In genomic region chr13:97341135-97341534, GRCh38 we compare ENCODE assay signal across 27 cellular contexts.
DNase-seq lines count a peak whose midpoint lies in the region; ATAC-seq, FAIRE-seq and TF ChIP-seq lines count a peak whose summit lies in the region.
"Had no signal": no experiment of that assay in that cellular context is flagged by ENCODE, and none has a peak within 500 bp of the region (broad histone marks: within the 10 kb centered on the region; RNA-seq: fewer than 3 reads in every experiment).

No MANE protein-coding gene starts in this region.

- H2BK5ac ChIP-seq in IMR-90 (ENCODE audit: low read depth, low read length, poor library complexity, severe bottlenecking) = peak overlapping the region; percentile 12

- POLR2A ChIA-PET in IMR-90 (lab: Charles Lee; ENCODE audit: unreplicated experiment) (no interaction called here), K562 (lab: Yijun Ruan, JAX) (interaction anchor here (0.8 kb wide), 1 partner anchor 56 kb away, joined by 4 read pairs; no protein-coding TSS in a partner anchor)

- peaks cover 0 to 19% (median 8%) of the 10 kb centered on the region in 4 donors for H3K4me1 Mint-ChIP-seq in CD4-positive, CD25-positive, alpha-beta regulatory T cell
- no peaks in the 10 kb centered on the region for H3K4me1 Mint-ChIP-seq in neural progenitor cell
- H3K4me1 Mint-ChIP-seq: IgD-negative memory B cell had no signal

- peaks cover 3% of the 10 kb centered on the region; the same call in 1 of the 2 replicates for H4K20me1 ChIP-seq in IMR-90 (ENCODE audit: insufficient read depth, low read length)
- peaks cover 4% of the 10 kb centered on the region; the same call in 1 of the 2 replicates for H4K20me1 ChIP-seq in K562 (replicated peaks; ENCODE audit: control insufficient read depth, insufficient read depth, low read length)
- H4K20me1 ChIP-seq in neural progenitor cell (ENCODE audit: low read depth) = no peaks in the 10 kb centered on the region

- H4K5ac ChIP-seq in IMR-90 (ENCODE audit: low read depth, low read length) = no peak overlapping the region

- no peak overlapping the region for H2BK120ac ChIP-seq in IMR-90 (ENCODE audit: low read depth, low read length)

- no peak overlapping the region for H3K4me3 ChIP-seq in CD4-positive, CD25-positive, alpha-beta regulatory T cell (ENCODE audit: low read depth, low read length)
- no peak overlapping the region for H3K4me3 ChIP-seq in IMR-90 (ENCODE audit: insufficient read depth, low read depth, low read length)
- no peak overlapping the region for H3K4me3 ChIP-seq in K562
- no peak overlapping the region for H3K4me3 ChIP-seq in psoas muscle
- no peak overlapping the region for H3K4me3 ChIP-seq in neural progenitor cell
- H3K4me3 ChIP-seq: SJCRH30 had no signal

- H2AFZ ChIP-seq in IMR-90 (replicated peaks; ENCODE audit: low read length, poor library complexity) (no peak overlapping the region), K562 (ENCODE audit: low read depth, low read length) (no peak overlapping the region), neural progenitor cell (replicated peaks) (no peak overlapping the region)

- no TSS peak for BruUV-seq in IMR-90 (replicated peaks; lab: Mats Ljungman, UMichigan)
- no TSS peak for BruUV-seq in K562 (replicated peaks; lab: Mats Ljungman, UMichigan)

- H3K79me2 ChIP-seq in K562 (ENCODE audit: control insufficient read depth, insufficient read depth, low read length) (peaks cover 6% of the 10 kb centered on the region; the same call in 2 of the 3 replicates), neural progenitor cell (ENCODE audit: low read depth) (no peaks in the 10 kb centered on the region)

- H3K36me3 ChIP-seq in CD4-positive, CD25-positive, alpha-beta regulatory T cell (ENCODE audit: control insufficient read depth, insufficient read depth, low read length) = peaks cover 30% of the 10 kb centered on the region
- H3K36me3 ChIP-seq in IMR-90 (ENCODE audit: control insufficient read depth, insufficient read depth, low read length) (peaks cover 25% of the 10 kb centered on the region), K562 (ENCODE audit: control insufficient read depth, insufficient read depth, low read length) (peaks cover 12% of the 10 kb centered on the region; the same call in 1 of the 3 replicates), psoas muscle (ENCODE audit: insufficient read depth in 1 of 2, low read depth in 1 of 2) (peaks cover 0 to 16% of the 10 kb centered on the region in 2 donors), neural progenitor cell (no peaks in the 10 kb centered on the region)

- DNase-seq in CD4-positive, CD25-positive, alpha-beta regulatory T cell = no peak
- no peak for DNase-seq in IMR-90
- no peak for DNase-seq in K562 (ENCODE audit: extremely low read depth in 1 of 4, low spot score in 3 of 4)
- no peak for DNase-seq in psoas muscle
- no peak for DNase-seq in HuH-7.5 (ENCODE audit: low spot score)
- DNase-seq in A172 (ENCODE audit: low spot score) = no peak
- no peak for DNase-seq in neural progenitor cell (ENCODE audit: low spot score)
- DNase-seq: activated CD4-positive, alpha-beta T cell treated with anti-CD3 and anti-CD28 coated beads, Interleukin-2, amount 50 U/mL, for 1 hour; activated CD8-positive, alpha-beta memory T cell treated with anti-CD3 and anti-CD28 coated beads, Interleukin-2, amount 50 U/mL, for 48 hours; activated effector memory CD4-positive, alpha-beta T cell treated with anti-CD3 and anti-CD28 coated beads, Interleukin-2, amount 50 U/mL, for 16 hours; activated naive CD8-positive, alpha-beta T cell treated with anti-CD3 and anti-CD28 coated beads, Interleukin-2, amount 50 U/mL, for 24 hours; brain microvascular endothelial cell; CD8-positive, alpha-beta T cell; dermis blood vessel endothelial cell; DMS79; MM.1S; NCI-H146; NCI-H69; nucleus accumbens; right cardiac atrium; SJCRH30; stimulated activated CD4-positive, alpha-beta T cell treated with anti-CD3 and anti-CD28 coated beads, Interleukin-15, amount 100 ng/mL, for 24 hours; WERI-Rb-1 had no signal

- TF ChIP-seq CTCF in IMR-90 (conservative IDR thresholded peaks at IDR 0.05; ENCODE audit: low read depth, low read length) (no peak), K562 (IDR thresholded peaks at IDR 0.05 in 2 of 3, conservative IDR thresholded peaks at IDR 0.05 in 1 of 3; ENCODE audit: insufficient read depth in 2 of 3, low read depth in 1 of 3, low read length in 3 of 3) (no peak), psoas muscle (IDR thresholded peaks at IDR 0.05) (no peak), neural progenitor cell (IDR thresholded peaks at IDR 0.05) (no peak)

- no peaks in the 10 kb centered on the region for H3F3A ChIP-seq in neural progenitor cell (ENCODE audit: low read depth)

- no peak overlapping the region for H2BK15ac ChIP-seq in IMR-90 (ENCODE audit: low read depth, low read length)

- CTCF ChIA-PET in IMR-90 (lab: Yijun Ruan, JAX) (interaction anchor here (0.7 kb wide), 1 partner anchor 75 kb away, joined by 3 read pairs; no protein-coding TSS in a partner anchor), K562 (lab: Yijun Ruan, JAX; ENCODE audit: low intra/inter-chr PET ratio) (no interaction called here)

- no peak overlapping the region for H2AK9ac ChIP-seq in IMR-90 (replicated peaks; ENCODE audit: low read depth, low read length, poor library complexity)

- peaks cover 10% of the 10 kb centered on the region for H3K4me1 ChIP-seq in CD4-positive, CD25-positive, alpha-beta regulatory T cell (ENCODE audit: control insufficient read depth, insufficient read depth, low read length, poor library complexity, severe bottlenecking)
- peaks cover 14% of the 10 kb centered on the region for H3K4me1 ChIP-seq in IMR-90 (ENCODE audit: control insufficient read depth, insufficient read depth, low read length)
- H3K4me1 ChIP-seq in K562 (replicated peaks in 1 of 2; ENCODE audit: control insufficient read depth in 2 of 2, insufficient read depth in 2 of 2, low read length in 2 of 2) = peaks cover 5 to 12% of the 10 kb centered on the region in 2 experiments; a peak in 3 of 5 replicates
- peaks cover 40% of the 10 kb centered on the region for H3K4me1 ChIP-seq in psoas muscle
- H3K4me1 ChIP-seq in neural progenitor cell = no peaks in the 10 kb centered on the region

- TF ChIP-seq EP300 in K562 (IDR thresholded peaks at IDR 0.05; ENCODE audit: low read length) = no peak

- peak overlapping the region in 2 of 3 donors; percentile 33 to 46 for H3K27ac Mint-ChIP-seq in CD4-positive, CD25-positive, alpha-beta regulatory T cell
- H3K27ac Mint-ChIP-seq in neural progenitor cell = no peak overlapping the region
- H3K27ac Mint-ChIP-seq: activated naive CD8-positive, alpha-beta T cell treated with anti-CD3 and anti-CD28 coated beads, Interleukin-2, amount 50 U/mL, for 24 hours; CD8-positive, alpha-beta T cell; IgD-negative memory B cell had no signal

- TF ChIP-seq RAD21 in IMR-90 (IDR thresholded peaks at IDR 0.05; ENCODE audit: low read length) (no peak), K562 (CRISPR knock-in tag; conservative IDR thresholded peaks at IDR 0.05 in 1 of 2, IDR thresholded peaks at IDR 0.05 in 1 of 2) (no peak)

- H3K9ac ChIP-seq in IMR-90 (ENCODE audit: low read depth, low read length) (no peak overlapping the region), K562 (ENCODE audit: insufficient read depth in 1 of 2, low read depth in 2 of 2, low read length in 2 of 2) (no peak overlapping the region), neural progenitor cell (no peak overlapping the region)

- TF ChIP-seq POLR2A in IMR-90 (IDR thresholded peaks at IDR 0.05; ENCODE audit: low read depth, low read length) = no peak
- no peak for TF ChIP-seq POLR2A in K562 (conservative IDR thresholded peaks at IDR 0.05)

- no peak overlapping the region for H3K27ac ChIP-seq in CD4-positive, CD25-positive, alpha-beta regulatory T cell (ENCODE audit: insufficient read depth, low read length, poor library complexity, severe bottlenecking)
- no peak overlapping the region for H3K27ac ChIP-seq in IMR-90 (ENCODE audit: insufficient read depth, low read length)
- no peak overlapping the region for H3K27ac ChIP-seq in K562 (ENCODE audit: extremely low read depth, low read depth, low read length)
- H3K27ac ChIP-seq in psoas muscle = peak overlapping the region; percentile 17
- no peak overlapping the region for H3K27ac ChIP-seq in neural progenitor cell
- H3K27ac ChIP-seq: brain microvascular endothelial cell, SJCRH30, WERI-Rb-1 had no signal

- H3K23ac ChIP-seq in IMR-90 (ENCODE audit: low read depth, low read length) = no peak overlapping the region

- H3K9me3 ChIP-seq in CD4-positive, CD25-positive, alpha-beta regulatory T cell (ENCODE audit: control insufficient read depth in 2 of 2, low read length in 2 of 2) = no peaks in the 10 kb centered on the region
- H3K9me3 ChIP-seq in IMR-90 (ENCODE audit: control insufficient read depth, insufficient read depth, low read length) (no peaks in the 10 kb centered on the region), K562 (replicated peaks; ENCODE audit: control insufficient read depth, insufficient read depth, low read depth, low read length) (no peaks in the 10 kb centered on the region), psoas muscle (no peaks in the 10 kb centered on the region), neural progenitor cell (ENCODE audit: low read depth) (no peaks in the 10 kb centered on the region)
- H3K9me3 ChIP-seq: SJCRH30 had no signal

- FAIRE-seq in K562 (lab: Jason Lieb, UNC) = no peak
- FAIRE-seq: endothelial cell of umbilical vein, H54 had no signal

- H3K14ac ChIP-seq in IMR-90 (replicated peaks; ENCODE audit: low read depth, low read length) = 0 out of 2 replicates have a peak overlapping the region, but pooled peaks have one; percentile 50

- H2AK5ac ChIP-seq in IMR-90 (ENCODE audit: low read depth, low read length) = no peak overlapping the region

- H3K4me2 ChIP-seq in IMR-90 (ENCODE audit: low read depth, low read length) = no peak overlapping the region
- no peak overlapping the region for H3K4me2 ChIP-seq in K562 (ENCODE audit: insufficient read depth, low read length)
- no peak overlapping the region for H3K4me2 ChIP-seq in neural progenitor cell

- intact Hi-C loops in IMR-90 (cut with micrococcal nuclease) (no loop called here), K562 (cut with micrococcal nuclease) (loop anchor here (5.0 kb wide), 2 partner anchors 84 to 114 kb away; no protein-coding TSS in a partner anchor), psoas muscle (cut with DNase I) (no loop called here)

- no peak overlapping the region for H4K8ac ChIP-seq in IMR-90 (ENCODE audit: low read depth in 2 of 2, low read length in 2 of 2)

- ATAC-seq in CD4-positive, CD25-positive, alpha-beta regulatory T cell (ENCODE audit: low read depth in 2 of 2) = no peak
- no peak for ATAC-seq in IMR-90 (ENCODE audit: low read depth)
- ATAC-seq in K562 = no peak
- no peak for ATAC-seq in psoas muscle
- ATAC-seq in HG03439 (IDR thresholded peaks at IDR 0.05; ENCODE audit: unreplicated experiment) = no peak
- ATAC-seq: activated naive CD8-positive, alpha-beta T cell treated with anti-CD3 and anti-CD28 coated beads, Interleukin-2, amount 50 U/mL, for 24 hours; CD8-positive, alpha-beta T cell had no signal

- WGBS in IMR-90 (ENCODE audit: extremely low coverage in 2 of 2, insufficient read length in 1 of 2), 2 experiments = no CpG with 5 or more reads among the region's 1 CpG
- WGBS in K562 (ENCODE audit: insufficient coverage, low coverage, missing lambda C conversion rate) = 79% methylated on average over 1 of the region's 1 CpG
- 78 to 85% (median 81%) methylated on average over 1 of the region's 1 CpG for WGBS in psoas muscle, 3 donors

- H2BK20ac ChIP-seq in IMR-90 (ENCODE audit: low read depth, low read length) = no peak overlapping the region

- no peaks in the 10 kb centered on the region for H3K27me3 ChIP-seq in CD4-positive, CD25-positive, alpha-beta regulatory T cell (ENCODE audit: control insufficient read depth, insufficient read depth, low read length)
- no peaks in the 10 kb centered on the region for H3K27me3 ChIP-seq in IMR-90 (ENCODE audit: control insufficient read depth, insufficient read depth, low read length)
- no peaks in the 10 kb centered on the region for H3K27me3 ChIP-seq in K562 (ENCODE audit: control insufficient read depth in 2 of 2, insufficient read depth in 2 of 2, low read length in 2 of 2)
- H3K27me3 ChIP-seq in psoas muscle (ENCODE audit: insufficient read depth in 3 of 3, low read length in 2 of 3) = no peaks in the 10 kb centered on the region
- H3K27me3 ChIP-seq in neural progenitor cell = no peaks in the 10 kb centered on the region
- H3K27me3 ChIP-seq: brain microvascular endothelial cell, SJCRH30 had no signal

- H3K9me3 Mint-ChIP-seq in CD4-positive, CD25-positive, alpha-beta regulatory T cell = no peaks in the 10 kb centered on the region
- no peaks in the 10 kb centered on the region for H3K9me3 Mint-ChIP-seq in neural progenitor cell
- H3K9me3 Mint-ChIP-seq: activated naive CD8-positive, alpha-beta T cell treated with anti-CD3 and anti-CD28 coated beads, Interleukin-2, amount 50 U/mL, for 24 hours; CD8-positive, alpha-beta T cell; IgD-negative memory B cell had no signal

- no peak overlapping the region for H3K4me3 Mint-ChIP-seq in CD4-positive, CD25-positive, alpha-beta regulatory T cell
- no peak overlapping the region for H3K4me3 Mint-ChIP-seq in neural progenitor cell
- H3K4me3 Mint-ChIP-seq: activated naive CD8-positive, alpha-beta T cell treated with anti-CD3 and anti-CD28 coated beads, Interleukin-2, amount 50 U/mL, for 24 hours; CD8-positive, alpha-beta T cell; IgD-negative memory B cell had no signal

- H4K91ac ChIP-seq in IMR-90 (ENCODE audit: insufficient read depth, low read depth, low read length) = no peak overlapping the region

- H3K9me1 ChIP-seq in IMR-90 (ENCODE audit: insufficient read depth, low read length) (peaks cover 16% of the 10 kb centered on the region), K562 (ENCODE audit: control insufficient read depth, insufficient read depth, low read length) (peaks cover 4% of the 10 kb centered on the region)

- no peak overlapping the region for H3K4ac ChIP-seq in IMR-90 (ENCODE audit: low read depth, low read length)

- H3K56ac ChIP-seq in IMR-90 (ENCODE audit: extremely low read depth, insufficient read depth, low read length) = no peak overlapping the region

- peaks cover 20 to 67% of the 10 kb centered on the region in 2 experiments for H3K79me1 ChIP-seq in IMR-90 (ENCODE audit: low read depth in 1 of 2, low read length in 2 of 2)

- H3K18ac ChIP-seq in IMR-90 (ENCODE audit: low read depth, low read length) = no peak overlapping the region

- peaks cover 21% of the 10 kb centered on the region for H3K36me3 Mint-ChIP-seq in CD4-positive, CD25-positive, alpha-beta regulatory T cell
- H3K36me3 Mint-ChIP-seq in neural progenitor cell = peaks cover 3% of the 10 kb centered on the region

- in situ Hi-C loops in IMR-90 (cut with MboI; ENCODE audit: low sequenced_read_pairs) = loop anchor here (10.0 kb wide), 1 partner anchor 106 kb away; no protein-coding TSS in a partner anchor
- in situ Hi-C loops in K562 (cut with MboI) = no loop called here

- dilution Hi-C loops in IMR-90 (cut with HindIII; ENCODE audit: low sequenced_read_pairs, unreplicated experiment) = no loop called here

- H3K27me3 Mint-ChIP-seq in CD4-positive, CD25-positive, alpha-beta regulatory T cell = no peaks in the 10 kb centered on the region
- H3K27me3 Mint-ChIP-seq in neural progenitor cell (ENCODE audit: insufficient read depth, low read depth) = no peaks in the 10 kb centered on the region
- H3K27me3 Mint-ChIP-seq: activated naive CD8-positive, alpha-beta T cell treated with anti-CD3 and anti-CD28 coated beads, Interleukin-2, amount 50 U/mL, for 24 hours; IgD-negative memory B cell had no signal
